ENCODE assay signal across 27 cellular contexts in the genomic region with DNA sequence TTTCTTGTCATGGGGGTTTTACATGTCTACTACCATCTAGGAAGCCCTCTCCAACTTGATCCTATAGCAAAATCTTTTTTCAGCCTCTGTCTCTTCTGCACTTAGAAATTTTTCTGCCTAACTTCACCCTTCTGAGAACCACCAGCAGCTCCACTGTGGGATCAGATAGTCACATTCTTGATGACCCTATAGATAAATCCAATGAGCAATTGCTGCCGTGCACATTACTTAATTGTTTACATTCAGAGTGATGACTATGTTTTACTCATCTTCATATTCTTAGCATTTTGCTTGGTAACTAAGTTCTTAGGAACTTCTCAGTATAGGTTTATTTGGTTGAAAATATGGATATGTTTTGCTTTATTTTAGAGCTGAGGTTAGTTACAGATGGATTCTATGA. TPM values are rescaled to one million over a fixed set of nuclear protein-coding genes. Genes with fewer than 3 reads are reported as not detected.
A peak's percentile ranks its signal among the peaks of the same experiment; 100 is the strongest.
DNase-seq lines count a peak whose midpoint lies in the region; ATAC-seq and TF ChIP-seq lines count a peak whose summit lies in the region.
"Had no signal": no experiment of that assay in that cellular context is flagged by ENCODE, and none has a peak within 500 bp of the region (broad histone marks: within the 10 kb centered on the region; RNA-seq: fewer than 3 reads in every experiment).

No MANE protein-coding gene starts in this region.

- H3K9me3 ChIP-seq in adipocyte (ENCODE audit: control insufficient read depth, low read length) (no peaks in the 10 kb centered on the region), adrenal gland (replicated peaks in 1 of 3) (peaks cover 0 to 4% (median 0%) of the 10 kb centered on the region in 3 donors)
- H3K9me3 ChIP-seq: BLaER1 treated with 17β-estradiol and CSF1 and Interleukin-3, amounts not matched to agents 10 nM and 100 nM; colonic mucosa; pancreas; stomach had no signal

- H3K36me3 Mint-ChIP-seq in memory B cell: no peaks in the 10 kb centered on the region
- H3K36me3 Mint-ChIP-seq: activated CD8-positive, alpha-beta memory T cell treated with anti-CD3 and anti-CD28 coated beads, Interleukin-2, amount 10 ng/mL, durations not matched to agents 7 days and 5 days; type B pancreatic cell had no signal

- H3K4me3 Mint-ChIP-seq in memory B cell: peak overlapping the region; percentile 7
- H3K4me3 Mint-ChIP-seq: activated CD8-positive, alpha-beta memory T cell treated with anti-CD3 and anti-CD28 coated beads, Interleukin-2, amount 10 ng/mL, durations not matched to agents 7 days and 5 days; activated naive CD4-positive, alpha-beta T cell treated with anti-CD3 and anti-CD28 coated beads for 36 hours; endodermal cell; type B pancreatic cell had no signal

- no peaks in the 10 kb centered on the region for H3K36me3 ChIP-seq in adipocyte (ENCODE audit: control insufficient read depth, insufficient read depth, low read length, severe bottlenecking)
- no peaks in the 10 kb centered on the region for H3K36me3 ChIP-seq in adrenal gland (replicated peaks in 1 of 2)
- H3K36me3 ChIP-seq: BLaER1 treated with 17β-estradiol and CSF1 and Interleukin-3, amounts not matched to agents 10 nM and 100 nM; colonic mucosa; pancreas; stomach had no signal

- H3K27ac ChIP-seq in adrenal gland: no peak overlapping the region
- H3K27ac ChIP-seq: BLaER1 treated with 17β-estradiol and CSF1 and Interleukin-3, amounts not matched to agents 10 nM and 100 nM; colonic mucosa; pancreas; stomach had no signal

- H3K27me3 Mint-ChIP-seq in memory B cell: no peaks in the 10 kb centered on the region

- H3K4me1 Mint-ChIP-seq in memory B cell: peaks cover 43% of the 10 kb centered on the region

- no peak for TF ChIP-seq CTCF in adrenal gland (IDR thresholded peaks at IDR 0.05)

- DNase-seq in activated CD4-positive, alpha-beta T cell treated with anti-CD3 and anti-CD28 coated beads for 48 hours: peak; percentile 45
- no peak for DNase-seq in activated CD4-positive, alpha-beta T cell treated with anti-CD3 and anti-CD28 coated beads, Interleukin-2, amount 50 U/mL, for 48 hours
- DNase-seq in HCEC 1CT: peak; percentile 90
- DNase-seq in adipocyte (ENCODE audit: low read depth): peak; percentile 15
- DNase-seq in memory B cell (ENCODE audit: low spot score in 2 of 2): no peak
- DNase-seq in adrenal gland: no peak
- DNase-seq: activated naive CD4-positive, alpha-beta T cell treated with anti-CD3 and anti-CD28 coated beads for 36 hours; colonic mucosa; endodermal cell; foreskin melanocyte; GDM1; H7; hippocampal formation; NCI-H1436; NCI-H2171 treated with DMSO at 0.1 percent for 48 hours; NCI-H526 treated with DMSO at 0.1 percent for 48 hours; pancreas; SIG-M5; stomach; T-helper 1 cell had no signal

- no peak for TF ChIP-seq POLR2A in adrenal gland (IDR thresholded peaks at IDR 0.05)

- H3K9ac ChIP-seq in adipocyte (ENCODE audit: low read length): no peak overlapping the region
- H3K9ac ChIP-seq: BLaER1 treated with 17β-estradiol and CSF1 and Interleukin-3, amounts not matched to agents 10 nM and 100 nM had no signal

- WGBS in adrenal gland, 4 donors: 68 to 95% (median 77%) methylated on average over 1 of the region's 1 CpG

- intact Hi-C loops in adrenal gland (cut with DNase I): no loop called here

- ATAC-seq in memory B cell (ENCODE audit: low read depth): no peak
- ATAC-seq in HG02970 (IDR thresholded peaks at IDR 0.05; ENCODE audit: low FRiP score, unreplicated experiment): no peak
- ATAC-seq in GM19395 (IDR thresholded peaks at IDR 0.05; ENCODE audit: unreplicated experiment): no peak
- ATAC-seq: activated CD8-positive, alpha-beta memory T cell treated with anti-CD3 and anti-CD28 coated beads, Interleukin-2, amount 10 ng/mL, durations not matched to agents 7 days and 5 days; pancreas; sciatic nerve had no signal

- no peak overlapping the region for H3K4me3 ChIP-seq in adipocyte (ENCODE audit: low read length)
- no peak overlapping the region for H3K4me3 ChIP-seq in adrenal gland
- H3K4me3 ChIP-seq: BLaER1 treated with 17β-estradiol and CSF1 and Interleukin-3, amounts not matched to agents 10 nM and 100 nM; colonic mucosa; lung; pancreas; stomach had no signal

- H3K27ac Mint-ChIP-seq in memory B cell: peak overlapping the region; percentile 9
- H3K27ac Mint-ChIP-seq: activated CD8-positive, alpha-beta memory T cell treated with anti-CD3 and anti-CD28 coated beads, Interleukin-2, amount 10 ng/mL, durations not matched to agents 7 days and 5 days; activated naive CD4-positive, alpha-beta T cell treated with anti-CD3 and anti-CD28 coated beads for 36 hours; endodermal cell; type B pancreatic cell had no signal

- H3K4me1 ChIP-seq in adipocyte (ENCODE audit: control insufficient read depth, insufficient read depth, low read length) (peaks cover 11% of the 10 kb centered on the region), adrenal gland (replicated peaks in 1 of 2) (no peaks in the 10 kb centered on the region)
- H3K4me1 ChIP-seq: colonic mucosa, pancreas, stomach had no signal

- peaks cover 2% of the 10 kb centered on the region for H3K9me3 Mint-ChIP-seq in memory B cell
- H3K9me3 Mint-ChIP-seq: activated naive CD4-positive, alpha-beta T cell treated with anti-CD3 and anti-CD28 coated beads for 36 hours; endodermal cell had no signal

- no peaks in the 10 kb centered on the region for H3K27me3 ChIP-seq in adipocyte (replicated peaks; ENCODE audit: control insufficient read depth, insufficient read depth, low read length)
- H3K27me3 ChIP-seq in adrenal gland: no peaks in the 10 kb centered on the region
- H3K27me3 ChIP-seq: BLaER1 treated with 17β-estradiol and CSF1 and Interleukin-3, amounts not matched to agents 10 nM and 100 nM; colonic mucosa; pancreas; stomach had no signal

RNA-seq across cellular contexts. Expression of a gene that starts 12.4 kb away (rescaled TPM):
- total RNA-seq in adrenal gland: 10 to 100 TPM; 29.9 to 61.7 (median 46.8) TPM
- polyA plus RNA-seq in adrenal gland: 10 to 100 TPM in 2 of 3 donors, 1 to 10 TPM in 1; 9.6 to 34.1 (median 17.9) TPM

Comparison
In these comparisons a context has a peak if more than half of its experiments do, and no peak if none do; other contexts are left out.
1. DNase-seq: peak in activated CD4-positive, alpha-beta T cell treated with anti-CD3 and anti-CD28 coated beads for 48 hours (single experiment), HCEC 1CT (single experiment) and adipocyte (single experiment); none in activated CD4-positive, alpha-beta T cell treated with anti-CD3 and anti-CD28 coated beads, Interleukin-2, amount 50 U/mL, for 48 hours (0 of 2), memory B cell (0 of 2) and adrenal gland (0 of 7).